Comparison of ENCODE assay signal across 18 cellular contexts in the genomic region with DNA sequence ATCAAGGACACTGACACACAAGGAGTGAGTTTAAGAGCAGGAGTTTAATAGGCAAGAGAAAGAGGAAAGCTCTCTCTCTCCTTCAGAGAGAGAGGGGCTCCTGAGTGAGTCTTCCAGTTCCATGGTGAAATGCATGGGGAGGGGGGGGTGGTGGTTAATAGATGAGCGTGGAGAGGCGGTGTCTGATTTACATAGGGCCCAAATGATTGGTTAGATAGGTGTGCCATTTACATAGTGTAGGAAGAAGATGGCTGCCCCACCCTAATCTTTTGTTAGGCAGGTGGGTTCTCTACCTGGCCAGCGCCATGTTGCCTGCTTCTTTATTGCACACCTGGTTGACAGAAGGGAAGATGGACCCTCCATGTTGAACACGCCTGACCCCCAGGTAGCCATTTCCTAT.
DNase-seq lines count a peak whose midpoint lies in the region; ATAC-seq and TF ChIP-seq lines count a peak whose summit lies in the region.
"Had no signal": no experiment of that assay in that cellular context is flagged by ENCODE, and none has a peak within 500 bp of the region (broad histone marks: within the 10 kb centered on the region; RNA-seq: fewer than 3 reads in every experiment).

No MANE protein-coding gene starts in this region.

- H3K27me3 ChIP-seq in H9 (ENCODE audit: insufficient read depth, low read length) (no peaks in the 10 kb centered on the region), mesenchymal stem cell (ENCODE audit: control insufficient read depth in 1 of 2, insufficient read depth in 1 of 2, low read length in 2 of 2) (no peaks in the 10 kb centered on the region), aorta (ENCODE audit: control insufficient read depth in 1 of 2, insufficient read depth in 2 of 2, low read length in 1 of 2) (no peaks in the 10 kb centered on the region)
- H3K27me3 ChIP-seq: BE2C had no signal

- H2AFZ ChIP-seq in H9 (ENCODE audit: low read length) (no peak overlapping the region), mesenchymal stem cell (ENCODE audit: low read depth, low read length) (no peak overlapping the region)
- H2AFZ ChIP-seq: GM23248 had no signal

- no peak overlapping the region for H4K91ac ChIP-seq in H9 (ENCODE audit: insufficient read length, low read depth, low read length)
- no peak overlapping the region for H4K91ac ChIP-seq in mesenchymal stem cell (ENCODE audit: low read length)

- H3K4me1 Mint-ChIP-seq in activated T-cell treated with anti-CD3 and anti-CD28 coated beads, Interleukin-2, amount 50 U/mL, for 24 hours (ENCODE audit: low read depth) = peaks cover 47% of the 10 kb centered on the region
- peaks cover 4 to 9% of the 10 kb centered on the region in 2 experiments; a peak in 3 of 4 replicates for H3K4me1 Mint-ChIP-seq in H9
- peaks cover 7% of the 10 kb centered on the region for H3K4me1 Mint-ChIP-seq in activated T-helper 1 cell treated with anti-CD3 and anti-CD28 coated beads, Interleukin-12 subunit alpha, Interleukin-12 subunit beta, Interleukin-2, Interleukin-4 antibody, amounts not matched to agents 30 ng/mL and 10 ng/mL and 1 ng/mL, durations not matched to agents 14 hours and 24 hours and 36 hours (ENCODE audit: low read depth)

- WGBS in H9 (ENCODE audit: extremely low coverage, insufficient read length, low lambda C conversion rate) = no CpG with 5 or more reads among the region's 4 CpGs
- WGBS in mesenchymal stem cell = 98% methylated on average over 4 of the region's 4 CpGs
- WGBS in aorta, 2 donors = 98 to 100% methylated on average over 4 of the region's 4 CpGs

- H3K27ac Mint-ChIP-seq in activated T-cell treated with anti-CD3 and anti-CD28 coated beads, Interleukin-2, amount 50 U/mL, for 24 hours = peak overlapping the region; percentile 1
- no peak overlapping the region for H3K27ac Mint-ChIP-seq in H9
- H3K27ac Mint-ChIP-seq in activated T-helper 1 cell treated with anti-CD3 and anti-CD28 coated beads, Interleukin-12 subunit alpha, Interleukin-12 subunit beta, Interleukin-2, Interleukin-4 antibody, amounts not matched to agents 30 ng/mL and 10 ng/mL and 1 ng/mL, durations not matched to agents 14 hours and 24 hours and 36 hours = peak overlapping the region; percentile 36
- H3K27ac Mint-ChIP-seq: CD4-positive, CD25-positive, alpha-beta regulatory T cell; HFFc6 had no signal

- H2BK15ac ChIP-seq in H9 (ENCODE audit: low read depth, low read length) = no peak overlapping the region
- no peak overlapping the region for H2BK15ac ChIP-seq in mesenchymal stem cell (ENCODE audit: low read depth, poor library complexity, severe bottlenecking)

- H2BK12ac ChIP-seq in H9 (ENCODE audit: insufficient read length, low read depth, low read length) (no peak overlapping the region), mesenchymal stem cell (ENCODE audit: low read length in 2 of 2) (no peak overlapping the region)

- intact Hi-C loops in activated T-helper 1 cell treated with anti-CD3 and anti-CD28 coated beads, Interleukin-12 subunit alpha, Interleukin-12 subunit beta, Interleukin-2, Interleukin-4 antibody, amounts not matched to agents 30 ng/mL and 10 ng/mL and 1 ng/mL, durations not matched to agents 14 hours and 24 hours and 36 hours (cut with micrococcal nuclease) = no loop called here
- intact Hi-C loops in aorta (cut with DNase I) = no loop called here

- H3K79me2 ChIP-seq in H9 (ENCODE audit: insufficient read depth, low read length) = no peaks in the 10 kb centered on the region; the same call in 1 of the 2 replicates

- H3K79me1 ChIP-seq in H9 (ENCODE audit: insufficient read depth, low read depth, low read length, poor library complexity, severe bottlenecking) = no peaks in the 10 kb centered on the region
- peaks cover 34% of the 10 kb centered on the region for H3K79me1 ChIP-seq in mesenchymal stem cell (replicated peaks; ENCODE audit: low read length, poor library complexity, severe bottlenecking)

- DNase-seq in activated T-cell treated with anti-CD3 and anti-CD28 coated beads, Interleukin-2, amount 50 U/mL, for 24 hours = no peak
- no peak for DNase-seq in activated T-cell treated with anti-CD3 and anti-CD28 coated beads, Interleukin-2, amount 50 U/mL, for 1 hour
- DNase-seq in H9 (peak; percentile 21), mesenchymal stem cell (no peak), aorta (no peak), foreskin melanocyte (no peak)
- DNase-seq in activated T-helper 1 cell treated with anti-CD3 and anti-CD28 coated beads, Interleukin-12 subunit alpha, Interleukin-12 subunit beta, Interleukin-2, Interleukin-4 antibody, amounts not matched to agents 30 ng/mL and 10 ng/mL and 1 ng/mL, durations not matched to agents 14 hours and 24 hours and 36 hours (ENCODE audit: low spot score) = no peak
- DNase-seq: ACHN; BE2C; C1 segment of cervical spinal cord; Caco-2; CD4-positive, CD25-positive, alpha-beta regulatory T cell; CD8-positive, alpha-beta memory T cell; GM23248; HFFc6; IMR-90 had no signal

- no peak overlapping the region for H3K27ac ChIP-seq in H9 (ENCODE audit: insufficient read length, low read depth, low read length)
- H3K27ac ChIP-seq in mesenchymal stem cell (ENCODE audit: low read length, poor library complexity, severe bottlenecking) = no peak overlapping the region
- H3K27ac ChIP-seq in aorta (ENCODE audit: low read depth in 1 of 2, low read length in 2 of 2) = no peak overlapping the region
- H3K27ac ChIP-seq: GM23248 had no signal

- H3T11ph ChIP-seq in H9 (ENCODE audit: low read length) = no peak overlapping the region

- no peak overlapping the region for H3K18ac ChIP-seq in H9 (ENCODE audit: insufficient read length, low read depth, low read length)
- no peak overlapping the region for H3K18ac ChIP-seq in mesenchymal stem cell (ENCODE audit: low read depth in 1 of 2, low read length in 2 of 2)

- ATAC-seq in aorta (ENCODE audit: low FRiP score) = no peak
- ATAC-seq in HG02973 (IDR thresholded peaks at IDR 0.05; ENCODE audit: unreplicated experiment) = no peak
- ATAC-seq: HCT116 had no signal

- H2BK5ac ChIP-seq in H9 (ENCODE audit: insufficient read length, low read length) (no peak overlapping the region), mesenchymal stem cell (ENCODE audit: low read depth, low read length, poor library complexity, severe bottlenecking) (no peak overlapping the region)

- H3K36me3 ChIP-seq in mesenchymal stem cell (ENCODE audit: control insufficient read depth in 1 of 2, insufficient read depth in 2 of 2, low read depth in 1 of 2, low read length in 2 of 2) (peaks cover 0 to 2% of the 10 kb centered on the region in 2 experiments), aorta (ENCODE audit: control insufficient read depth in 1 of 2, insufficient read depth in 2 of 2, low read length in 1 of 2) (no peaks in the 10 kb centered on the region)
- H3K36me3 ChIP-seq: BE2C had no signal

- no peak overlapping the region for H2BK20ac ChIP-seq in H9 (ENCODE audit: low read depth, low read length, poor library complexity, severe bottlenecking)

- peaks cover 50% of the 10 kb centered on the region for H3K36me3 Mint-ChIP-seq in activated T-cell treated with anti-CD3 and anti-CD28 coated beads, Interleukin-2, amount 50 U/mL, for 24 hours (ENCODE audit: low read depth)
- H3K36me3 Mint-ChIP-seq in H9 (ENCODE audit: insufficient read depth in 1 of 3, low read depth in 3 of 3) = peaks cover 0 to 9% (median 4%) of the 10 kb centered on the region in 3 experiments; a peak in 5 of 7 replicates
- H3K36me3 Mint-ChIP-seq in activated T-helper 1 cell treated with anti-CD3 and anti-CD28 coated beads, Interleukin-12 subunit alpha, Interleukin-12 subunit beta, Interleukin-2, Interleukin-4 antibody, amounts not matched to agents 30 ng/mL and 10 ng/mL and 1 ng/mL, durations not matched to agents 14 hours and 24 hours and 36 hours (ENCODE audit: low read depth) = peaks cover 14% of the 10 kb centered on the region

- H3K4me2 ChIP-seq in H9 (ENCODE audit: insufficient read depth, insufficient read length, low read length) = no peak overlapping the region
- no peak overlapping the region for H3K4me2 ChIP-seq in mesenchymal stem cell (ENCODE audit: low read length, poor library complexity, severe bottlenecking)

- no peak overlapping the region for H3K4me3 Mint-ChIP-seq in activated T-cell treated with anti-CD3 and anti-CD28 coated beads, Interleukin-2, amount 50 U/mL, for 24 hours
- no peak overlapping the region for H3K4me3 Mint-ChIP-seq in H9
- H3K4me3 Mint-ChIP-seq in activated T-helper 1 cell treated with anti-CD3 and anti-CD28 coated beads, Interleukin-12 subunit alpha, Interleukin-12 subunit beta, Interleukin-2, Interleukin-4 antibody, amounts not matched to agents 30 ng/mL and 10 ng/mL and 1 ng/mL, durations not matched to agents 14 hours and 24 hours and 36 hours = no peak overlapping the region
- H3K4me3 Mint-ChIP-seq: CD4-positive, CD25-positive, alpha-beta regulatory T cell; CD8-positive, alpha-beta memory T cell; HFFc6 had no signal

- H4K5ac ChIP-seq in H9 (ENCODE audit: insufficient read length, low read depth, low read length) = no peak overlapping the region

- no peaks in the 10 kb centered on the region for H4K20me1 ChIP-seq in H9 (ENCODE audit: control insufficient read depth, insufficient read depth, insufficient read length)

- no peak overlapping the region for H4K8ac ChIP-seq in H9 (replicated peaks; ENCODE audit: insufficient read length, low read depth, low read length)
- H4K8ac ChIP-seq in mesenchymal stem cell (ENCODE audit: low read length) = peak overlapping the region; percentile 7

- H3K14ac ChIP-seq in H9 (ENCODE audit: insufficient read depth, low read length) = no peak overlapping the region
- no peak overlapping the region for H3K14ac ChIP-seq in mesenchymal stem cell (ENCODE audit: low read length in 2 of 2)

- peaks cover 2% of the 10 kb centered on the region for H3K9me3 Mint-ChIP-seq in activated T-cell treated with anti-CD3 and anti-CD28 coated beads, Interleukin-2, amount 50 U/mL, for 24 hours
- H3K9me3 Mint-ChIP-seq in H9 = peaks cover 3 to 9% of the 10 kb centered on the region in 2 experiments; a peak in 4 of 5 replicates
- H3K9me3 Mint-ChIP-seq in activated T-helper 1 cell treated with anti-CD3 and anti-CD28 coated beads, Interleukin-12 subunit alpha, Interleukin-12 subunit beta, Interleukin-2, Interleukin-4 antibody, amounts not matched to agents 30 ng/mL and 10 ng/mL and 1 ng/mL, durations not matched to agents 14 hours and 24 hours and 36 hours = peaks cover 9% of the 10 kb centered on the region

- no peaks in the 10 kb centered on the region for H3K23me2 ChIP-seq in H9 (ENCODE audit: insufficient read length, low read depth, low read length, poor library complexity, severe bottlenecking)

- H2BK120ac ChIP-seq in H9 (ENCODE audit: low read depth, low read length, poor library complexity, severe bottlenecking) (no peak overlapping the region), mesenchymal stem cell (ENCODE audit: low read depth, low read length) (no peak overlapping the region)

- H3K4me3 ChIP-seq in mesenchymal stem cell (ENCODE audit: insufficient read depth in 1 of 2, low read depth in 1 of 2, low read length in 2 of 2) (no peak overlapping the region), aorta (ENCODE audit: low read length in 2 of 2) (no peak overlapping the region)
- H3K4me3 ChIP-seq: GM23248 had no signal

- H3K9me3 ChIP-seq in H9 (ENCODE audit: control insufficient read depth, low read depth, low read length) = no peaks in the 10 kb centered on the region
- H3K9me3 ChIP-seq in mesenchymal stem cell (ENCODE audit: control insufficient read depth, low read length) = no peaks in the 10 kb centered on the region
- no peaks in the 10 kb centered on the region for H3K9me3 ChIP-seq in aorta (ENCODE audit: control insufficient read depth, low read length)
- H3K9me3 ChIP-seq: BE2C, Caco-2 had no signal

- H3K4ac ChIP-seq in H9 (ENCODE audit: low read depth, low read length) (no peak overlapping the region), mesenchymal stem cell (ENCODE audit: low read depth in 1 of 2, low read length in 2 of 2) (no peak overlapping the region)

- no peak for TF ChIP-seq CTCF in H9 (conservative IDR thresholded peaks at IDR 0.05)

- no peak overlapping the region for H3K56ac ChIP-seq in H9 (ENCODE audit: insufficient read length, low read depth, low read length)

- no peaks in the 10 kb centered on the region; the same call in 1 of the 2 replicates for H3K4me1 ChIP-seq in H9 (ENCODE audit: insufficient read depth, low read length)
- peaks cover 14% of the 10 kb centered on the region for H3K4me1 ChIP-seq in mesenchymal stem cell (ENCODE audit: control insufficient read depth, insufficient read depth, low read depth, low read length)
- peaks cover 0 to 4% of the 10 kb centered on the region in 2 donors for H3K4me1 ChIP-seq in aorta (ENCODE audit: control insufficient read depth in 1 of 2, insufficient read depth in 2 of 2, low read length in 2 of 2)

- H3K9ac ChIP-seq in H9 (ENCODE audit: extremely low read depth, insufficient read length, low read length) = no peak overlapping the region
- no peak overlapping the region for H3K9ac ChIP-seq in mesenchymal stem cell (ENCODE audit: low read length)
- H3K9ac ChIP-seq: GM23248 had no signal

- H2AK5ac ChIP-seq in H9 (ENCODE audit: insufficient read length, low read length) (no peak overlapping the region), mesenchymal stem cell (ENCODE audit: low read length, severe bottlenecking) (no peak overlapping the region)

- H3K23ac ChIP-seq in H9 (ENCODE audit: insufficient read length, low read depth, low read length) = no peak overlapping the region
- H3K23ac ChIP-seq in mesenchymal stem cell (ENCODE audit: low read length in 2 of 2) = no peak overlapping the region

- H3K27me3 Mint-ChIP-seq in activated T-cell treated with anti-CD3 and anti-CD28 coated beads, Interleukin-2, amount 50 U/mL, for 24 hours = no peaks in the 10 kb centered on the region
- no peaks in the 10 kb centered on the region for H3K27me3 Mint-ChIP-seq in H9 (ENCODE audit: low read depth)
- no peaks in the 10 kb centered on the region for H3K27me3 Mint-ChIP-seq in activated T-helper 1 cell treated with anti-CD3 and anti-CD28 coated beads, Interleukin-12 subunit alpha, Interleukin-12 subunit beta, Interleukin-2, Interleukin-4 antibody, amounts not matched to agents 30 ng/mL and 10 ng/mL and 1 ng/mL, durations not matched to agents 14 hours and 24 hours and 36 hours (ENCODE audit: insufficient read depth)
- H3K27me3 Mint-ChIP-seq: CD4-positive, CD25-positive, alpha-beta regulatory T cell; CD8-positive, alpha-beta memory T cell had no signal

Comparison
In these comparisons a context has a peak if more than half of its experiments do, and no peak if none do; other contexts are left out.
1. H3K27ac Mint-ChIP-seq: peak in activated T-cell treated with anti-CD3 and anti-CD28 coated beads, Interleukin-2, amount 50 U/mL, for 24 hours (single experiment) and activated T-helper 1 cell treated with anti-CD3 and anti-CD28 coated beads, Interleukin-12 subunit alpha, Interleukin-12 subunit beta, Interleukin-2, Interleukin-4 antibody, amounts not matched to agents 30 ng/mL and 10 ng/mL and 1 ng/mL, durations not matched to agents 14 hours and 24 hours and 36 hours (single experiment); none in H9 (0 of 3).